2 cellular contexts compared by ENCODE assay signal in genomic region chr19:45095496-45096413, GRCh38.
TF ChIP-seq lines count a peak whose summit lies in the region.

No MANE protein-coding gene starts in this region.

TF ChIP-seq in H1, 55 proteins besides CTCF, POLR2A, EP300 and RAD21:
- TF ChIP-seq TBP (IDR thresholded peaks at IDR 0.05; ENCODE audit: low read depth, low read length) = no peak
- no peak for TF ChIP-seq CREB1 (IDR thresholded peaks at IDR 0.05)
- no peak for TF ChIP-seq KDM4A (IDR thresholded peaks at IDR 0.05; ENCODE audit: low read depth, low read length, severe bottlenecking)
- TF ChIP-seq BACH1 (IDR thresholded peaks at IDR 0.05; ENCODE audit: low read length) = no peak
- no peak for TF ChIP-seq SIX5 (IDR thresholded peaks at IDR 0.05; ENCODE audit: low read depth, low read length)
- TF ChIP-seq TCF12 (IDR thresholded peaks at IDR 0.05; ENCODE audit: low read depth, low read length) = no peak
- TF ChIP-seq RNF2 (IDR thresholded peaks at IDR 0.05; ENCODE audit: borderline replicate concordance, low read depth, low read length, missing control alignments, poor library complexity, severe bottlenecking) = no peak
- TF ChIP-seq PHF8 (conservative IDR thresholded peaks at IDR 0.05; ENCODE audit: low read depth, low read length) = no peak

TF ChIP-seq in HEK293T, 16 proteins besides CTCF, POLR2A, EP300 and RAD21:
- TF ChIP-seq FOXM1 (IDR thresholded peaks at IDR 0.05; ENCODE audit: borderline replicate concordance) = no peak
- TF ChIP-seq ELF4 (IDR thresholded peaks at IDR 0.05) = no peak
- TF ChIP-seq FOXK2 (IDR thresholded peaks at IDR 0.05) = no peak
- TF ChIP-seq, protein P1, sequence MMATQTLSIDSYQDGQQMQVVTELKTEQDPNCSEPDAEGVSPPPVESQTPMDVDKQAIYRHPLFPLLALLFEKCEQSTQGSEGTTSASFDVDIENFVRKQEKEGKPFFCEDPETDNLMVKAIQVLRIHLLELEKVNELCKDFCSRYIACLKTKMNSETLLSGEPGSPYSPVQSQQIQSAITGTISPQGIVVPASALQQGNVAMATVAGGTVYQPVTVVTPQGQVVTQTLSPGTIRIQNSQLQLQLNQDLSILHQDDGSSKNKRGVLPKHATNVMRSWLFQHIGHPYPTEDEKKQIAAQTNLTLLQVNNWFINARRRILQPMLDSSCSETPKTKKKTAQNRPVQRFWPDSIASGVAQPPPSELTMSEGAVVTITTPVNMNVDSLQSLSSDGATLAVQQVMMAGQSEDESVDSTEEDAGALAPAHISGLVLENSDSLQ (IDR thresholded peaks at IDR 0.05) = no peak
- TF ChIP-seq NFRKB (IDR thresholded peaks at IDR 0.05) = no peak
